Comparison of ENCODE assay signal across 12 cellular contexts in genomic region chr6:42522021-42522420, GRCh38.
"Had no signal": no experiment of that assay in that cellular context is flagged by ENCODE, and none has a peak within 500 bp of the region (broad histone marks: within the 10 kb centered on the region; RNA-seq: fewer than 3 reads in every experiment).

No MANE protein-coding gene starts in this region.

- H3K4me3 ChIP-seq: body of pancreas, lower lobe of right lung, tibial nerve, vagina had no signal

- H3K27ac Mint-ChIP-seq: dendritic cell treated with granulocyte-macrophage colony-stimulating factor and Interleukin-4, amounts not matched to agents 40 ng/mL and 50 ng/mL, for 4 days; effector memory CD8-positive, alpha-beta T cell; T-helper 1 cell treated with Interleukin-12 subunit alpha and Interleukin-12 subunit beta and Interleukin-4 antibody, amounts not matched to agents 30 μg/mL and 1 μg/mL, for 36 hours had no signal

- H3K27me3 ChIP-seq: body of pancreas, tibial nerve, vagina had no signal

- H3K4me1 ChIP-seq: body of pancreas, lower lobe of right lung, tibial nerve, vagina had no signal

- H3K27me3 Mint-ChIP-seq: central memory CD8-positive, alpha-beta T cell; dendritic cell treated with granulocyte-macrophage colony-stimulating factor and Interleukin-4, amounts not matched to agents 40 ng/mL and 50 ng/mL, for 4 days; effector memory CD8-positive, alpha-beta T cell; naive B cell had no signal

- H3K9me3 Mint-ChIP-seq: central memory CD8-positive, alpha-beta T cell; effector memory CD8-positive, alpha-beta T cell had no signal

- H3K27ac ChIP-seq: body of pancreas, lower lobe of right lung, tibial nerve, vagina had no signal

- DNase-seq: activated effector memory CD4-positive, alpha-beta T cell treated with anti-CD3 and anti-CD28 coated beads, Interleukin-2, amount 50 U/mL, for 16 hours; body of pancreas; effector memory CD8-positive, alpha-beta T cell; left cardiac atrium; lower lobe of right lung; naive B cell; small intestine had no signal

- H3K4me1 Mint-ChIP-seq: central memory CD8-positive, alpha-beta T cell had no signal

- H3K4me3 Mint-ChIP-seq: central memory CD8-positive, alpha-beta T cell; dendritic cell treated with granulocyte-macrophage colony-stimulating factor and Interleukin-4, amounts not matched to agents 40 ng/mL and 50 ng/mL, for 4 days; effector memory CD8-positive, alpha-beta T cell; T-helper 1 cell treated with Interleukin-12 subunit alpha and Interleukin-12 subunit beta and Interleukin-4 antibody, amounts not matched to agents 30 μg/mL and 1 μg/mL, for 36 hours had no signal

- H3K9me3 ChIP-seq: vagina had no signal

- H3K36me3 Mint-ChIP-seq: naive B cell had no signal

- ATAC-seq: body of pancreas; effector memory CD8-positive, alpha-beta T cell; left cardiac atrium; lower lobe of right lung had no signal

- H3K36me3 ChIP-seq: lower lobe of right lung, tibial nerve, vagina had no signal
